9 cellular contexts compared by ENCODE assay signal in the genomic region with DNA sequence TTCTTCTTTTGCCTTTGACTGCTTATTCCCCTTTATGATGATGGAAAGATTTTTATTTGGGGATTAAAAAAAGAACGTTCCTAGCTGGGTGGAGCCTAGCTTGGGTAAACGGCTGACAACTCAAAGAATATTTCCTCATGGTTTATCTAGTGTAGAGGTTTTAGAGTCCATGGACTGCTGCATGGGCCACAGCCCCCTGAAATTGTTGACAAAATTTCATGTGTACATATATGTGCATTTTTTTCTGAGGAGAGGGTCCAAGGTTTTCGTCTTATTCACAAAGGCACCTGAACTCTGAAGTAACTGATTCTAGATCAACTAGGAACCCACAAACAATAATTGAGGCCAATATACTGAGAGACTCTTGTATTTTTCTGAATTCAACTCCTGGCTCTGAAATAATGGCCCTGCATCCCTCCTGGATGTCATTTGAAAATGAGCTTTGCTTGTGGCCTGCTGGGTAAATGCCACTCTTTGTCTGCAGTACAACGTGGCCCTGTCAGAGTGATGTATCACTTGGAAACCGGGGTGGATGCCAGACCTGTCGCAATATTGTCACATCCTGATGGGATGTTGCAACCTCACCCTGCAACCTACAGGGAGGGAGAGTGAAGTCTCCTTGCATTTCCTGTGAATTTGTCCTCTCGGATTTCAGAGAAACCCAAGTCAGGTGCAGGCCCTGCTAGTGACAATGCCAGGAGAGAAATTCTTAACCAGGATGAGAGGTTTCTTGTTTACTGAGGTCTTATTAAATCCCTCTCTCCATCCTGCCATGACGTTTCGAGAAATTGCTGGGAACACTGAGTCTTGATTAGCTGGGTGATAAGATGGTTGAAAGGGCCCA. TPM values are rescaled to one million over a fixed set of nuclear protein-coding genes. Genes with fewer than 3 reads are reported as not detected.
DNase-seq lines count a peak whose midpoint lies in the region; ATAC-seq and TF ChIP-seq lines count a peak whose summit lies in the region.
"Had no signal": no experiment of that assay in that cellular context is flagged by ENCODE, and none has a peak within 500 bp of the region (broad histone marks: within the 10 kb centered on the region; RNA-seq: fewer than 3 reads in every experiment).

No MANE protein-coding gene starts in this region.

- H3F3A ChIP-seq in PC-9 (ENCODE audit: insufficient read depth, low read depth) (peaks cover 92% of the 10 kb centered on the region), smooth muscle cell (ENCODE audit: low read depth) (no peaks in the 10 kb centered on the region)

- H3K79me2 ChIP-seq in PC-9 (ENCODE audit: low read depth) (peaks cover 58% of the 10 kb centered on the region), smooth muscle cell (ENCODE audit: low read depth) (no peaks in the 10 kb centered on the region)

- ATAC-seq in GM21786 (IDR thresholded peaks at IDR 0.05; ENCODE audit: unreplicated experiment): no peak

- peak overlapping the region; percentile 95 for H3K27ac ChIP-seq in PC-9
- peak overlapping the region; percentile 89 for H3K27ac ChIP-seq in smooth muscle cell (ENCODE audit: low read depth)
- H3K27ac ChIP-seq: heart right ventricle had no signal

- TSS peak; percentile 1 for BruUV-seq in PC-9 (replicated peaks; lab: Mats Ljungman, UMichigan)

- 51% methylated on average over 9 of the region's 9 CpGs for WGBS in smooth muscle cell (ENCODE audit: low lambda C conversion rate)

- H3K9me3 ChIP-seq in PC-9 (ENCODE audit: insufficient read depth, low read depth) (no peaks in the 10 kb centered on the region), smooth muscle cell (replicated peaks; ENCODE audit: low read depth) (no peaks in the 10 kb centered on the region)
- H3K9me3 ChIP-seq: heart right ventricle had no signal

- H2AFZ ChIP-seq in PC-9: no peak overlapping the region
- H2AFZ ChIP-seq in smooth muscle cell (ENCODE audit: low read depth): peak overlapping the region; percentile 13

- H3K4me2 ChIP-seq in PC-9 (peak overlapping the region; percentile 67), smooth muscle cell (peak overlapping the region; percentile 52)

- H3K36me3 ChIP-seq in PC-9 (ENCODE audit: low read depth) (peaks cover 72% of the 10 kb centered on the region), smooth muscle cell (ENCODE audit: low read depth) (no peaks in the 10 kb centered on the region)
- H3K36me3 ChIP-seq: heart right ventricle had no signal

- DNase-seq in HCEC 1CT: peak; percentile 81
- peak; percentile 93 to 98 for DNase-seq in PC-9
- peak; percentile 51 for DNase-seq in glomerular visceral epithelial cell (ENCODE audit: extremely low spot score)
- no peak for DNase-seq in smooth muscle cell (lab: John Stamatoyannopoulos, UW; ENCODE audit: unreplicated experiment)
- no peak for DNase-seq in NCI-H146 (lab: John Stamatoyannopoulos, UW)
- DNase-seq in DMS114 treated with DMSO at 0.1 percent for 48 hours (lab: John Stamatoyannopoulos, UW; ENCODE audit: unreplicated experiment): no peak
- DNase-seq in stimulated activated CD4-positive, alpha-beta T cell treated with anti-CD3 and anti-CD28 coated beads, Interleukin-12 subunit alpha, Interleukin-12 subunit beta, amount 100 ng/mL, for 4 hours: no peak

- intact Hi-C loops in PC-9 (cut with micrococcal nuclease; ENCODE audit: unreplicated experiment): loop anchor here (1.0 to 5.0 kb wide), 12 partner anchors 14 to 738 kb away; partner anchors contain the start of genes EHF and ELF5

- peak overlapping the region; percentile 60 for H3K9ac ChIP-seq in smooth muscle cell (ENCODE audit: low read depth)

- CTCF ChIA-PET in PC-9 (lab: Charles Lee): interaction anchor here (0.5 to 1.2 kb wide), 6 partner anchors 14 to 170 kb away, joined by 3 to 5 read pairs (median 5); no protein-coding TSS in a partner anchor

- POLR2A ChIA-PET in PC-9 (lab: Charles Lee; ENCODE audit: unreplicated experiment): interaction anchor here (0.5 to 1.0 kb wide), 5 partner anchors 14 to 389 kb away, joined by 3 to 9 read pairs (median 3); no protein-coding TSS in a partner anchor

- no peaks in the 10 kb centered on the region for H4K20me1 ChIP-seq in PC-9 (ENCODE audit: insufficient read depth)
- no peaks in the 10 kb centered on the region for H4K20me1 ChIP-seq in smooth muscle cell (ENCODE audit: low read depth)

- no peaks in the 10 kb centered on the region for H3K27me3 ChIP-seq in PC-9 (ENCODE audit: insufficient read depth, low read depth)
- H3K27me3 ChIP-seq in smooth muscle cell (ENCODE audit: low read depth): no peaks in the 10 kb centered on the region
- H3K27me3 ChIP-seq: heart right ventricle had no signal

- H3K4me1 ChIP-seq in PC-9 (replicated peaks; ENCODE audit: insufficient read depth) (peaks cover 65% of the 10 kb centered on the region), smooth muscle cell (ENCODE audit: low read depth) (peaks cover 21% of the 10 kb centered on the region)

- H3K9me2 ChIP-seq in PC-9 (ENCODE audit: insufficient read depth): no peaks in the 10 kb centered on the region

- peak overlapping the region; percentile 16; the same call in 1 of the 2 replicates for H3K4me3 ChIP-seq in PC-9
- no peak overlapping the region for H3K4me3 ChIP-seq in smooth muscle cell
- H3K4me3 ChIP-seq: heart right ventricle had no signal

- TF ChIP-seq CTCF in PC-9 (conservative IDR thresholded peaks at IDR 0.05) (no peak), smooth muscle cell (IDR thresholded peaks at IDR 0.05; ENCODE audit: borderline replicate concordance, insufficient read depth, poor library complexity, severe bottlenecking) (no peak)

RNA-seq across cellular contexts. Expression of gene EHF, which starts 33.8 kb away (rescaled TPM):
- total RNA-seq in PC-9 (2021) (85.7 and 118 TPM in 2 replicates), smooth muscle cell (0.63 and 1.7 TPM in 2 replicates)
- polyA plus RNA-seq in smooth muscle cell: 0.63 and 1.0 TPM in 2 replicates

Comparison
In these comparisons a context has a peak if more than half of its experiments do, and no peak if none do; other contexts are left out.
1. DNase-seq: peak in HCEC 1CT (single experiment), PC-9 (2 of 2) and glomerular visceral epithelial cell (single experiment); none in smooth muscle cell (single experiment), NCI-H146 (single experiment), DMS114 treated with DMSO at 0.1 percent for 48 hours (single experiment) and stimulated activated CD4-positive, alpha-beta T cell treated with anti-CD3 and anti-CD28 coated beads, Interleukin-12 subunit alpha, Interleukin-12 subunit beta, amount 100 ng/mL, for 4 hours (single experiment).
2. RNA of gene EHF, which starts 33.8 kb away (total RNA-seq): 85.7 to 118 TPM in PC-9; 0.63 to 1.7 TPM in smooth muscle cell; every median in the first group is over 10 times any median in the second.